15 cellular contexts compared by ENCODE assay signal in genomic region chr1:226967665-226968064, GRCh38. TPM values are rescaled to one million over a fixed set of nuclear protein-coding genes. Genes with fewer than 3 reads are reported as not detected.
A peak's percentile ranks its signal among the peaks of the same experiment; 100 is the strongest.
DNase-seq lines count a peak whose midpoint lies in the region; ATAC-seq and TF ChIP-seq lines count a peak whose summit lies in the region.
"Had no signal": no experiment of that assay in that cellular context is flagged by ENCODE, and none has a peak within 500 bp of the region (broad histone marks: within the 10 kb centered on the region; RNA-seq: fewer than 3 reads in every experiment).

No MANE protein-coding gene starts in this region.

- H3K4me3 ChIP-seq in GM23248 (no peak overlapping the region), SJCRH30 (no peak overlapping the region), fibroblast of lung (replicated peaks in 1 of 4; ENCODE audit: control extremely low read depth in 1 of 4, insufficient read depth in 1 of 4, low read depth in 3 of 4, low read length in 4 of 4) (no peak overlapping the region)
- H3K4me3 ChIP-seq: esophagus squamous epithelium had no signal

- H3K9me3 ChIP-seq in GM23248 (ENCODE audit: low read depth) (no peaks in the 10 kb centered on the region), SJCRH30 (replicated peaks) (no peaks in the 10 kb centered on the region), fibroblast of lung (ENCODE audit: control insufficient read depth, insufficient read depth, low read depth, low read length) (no peaks in the 10 kb centered on the region)

- H3F3A ChIP-seq in GM23248 (ENCODE audit: insufficient read depth), result no peaks in the 10 kb centered on the region

- peak; percentile 41 for DNase-seq in GM23248
- peak; percentile 47 to 62 for DNase-seq in SJCRH30
- peak; percentile 30 to 47 for DNase-seq in fibroblast of lung (ENCODE audit: low read depth in 2 of 2)
- peak; percentile 55 for DNase-seq in occipital lobe (lab: John Stamatoyannopoulos, UW)
- DNase-seq: activated CD8-positive, alpha-beta memory T cell treated with anti-CD3 and anti-CD28 coated beads for 24 hours; activated naive CD4-positive, alpha-beta T cell; CD4-positive, alpha-beta T cell; esophagus squamous epithelium; NCI-H1105 treated with DMSO at 0.1 percent for 48 hours; NCI-H526 treated with DMSO at 0.1 percent for 48 hours had no signal

- in situ Hi-C loops in GM23248 (cut with MboI), result no loop called here

- no peak overlapping the region for H3K4me2 ChIP-seq in GM23248 (ENCODE audit: unreplicated experiment)
- no peak overlapping the region for H3K4me2 ChIP-seq in fibroblast of lung (ENCODE audit: extremely low read depth, insufficient read depth, low read length)

- H3K79me2 ChIP-seq in GM23248 (ENCODE audit: insufficient read depth) (no peaks in the 10 kb centered on the region), fibroblast of lung (ENCODE audit: control insufficient read depth, insufficient read depth, low read length) (no peaks in the 10 kb centered on the region)

- no peaks in the 10 kb centered on the region for H3K9me2 ChIP-seq in GM23248 (ENCODE audit: insufficient read depth)

- H2AFZ ChIP-seq in GM23248 (no peak overlapping the region), fibroblast of lung (ENCODE audit: low read length) (no peak overlapping the region)

- no peaks in the 10 kb centered on the region for H3K27me3 ChIP-seq in GM23248 (replicated peaks; ENCODE audit: insufficient read depth)
- no peaks in the 10 kb centered on the region for H3K27me3 ChIP-seq in SJCRH30
- H3K27me3 ChIP-seq in fibroblast of lung (ENCODE audit: control insufficient read depth, insufficient read depth, low read length), result no peaks in the 10 kb centered on the region
- H3K27me3 ChIP-seq: esophagus squamous epithelium had no signal

- no peak overlapping the region for H3K27ac ChIP-seq in GM23248
- H3K27ac ChIP-seq in SJCRH30, result no peak overlapping the region
- H3K27ac ChIP-seq in fibroblast of lung (ENCODE audit: insufficient read depth, low read length), result no peak overlapping the region

- no peaks in the 10 kb centered on the region for H4K20me1 ChIP-seq in GM23248 (ENCODE audit: insufficient read depth)
- no peaks in the 10 kb centered on the region for H4K20me1 ChIP-seq in fibroblast of lung (ENCODE audit: control insufficient read depth, extremely low read depth, insufficient read depth, low read length)

- no peak for TF ChIP-seq CTCF in fibroblast of lung (conservative IDR thresholded peaks at IDR 0.05 in 1 of 2, IDR thresholded peaks at IDR 0.05 in 1 of 2; ENCODE audit: low read depth in 1 of 2, low read length in 2 of 2)

- 30 to 33% methylated on average over 3 of the region's 3 CpGs for WGBS in GM23248 (ENCODE audit: low coverage in 1 of 2, low lambda C conversion rate in 2 of 2, missing lambda C conversion rate in 2 of 2), 2 experiments

- no peak for ATAC-seq in GM18873 (IDR thresholded peaks at IDR 0.05; ENCODE audit: low FRiP score, unreplicated experiment)
- ATAC-seq in HG03469 (IDR thresholded peaks at IDR 0.05; ENCODE audit: unreplicated experiment), result no peak
- no peak for ATAC-seq in HG03354 (IDR thresholded peaks at IDR 0.05; ENCODE audit: poor library complexity, severe bottlenecking, unreplicated experiment)
- ATAC-seq in HG03342 (IDR thresholded peaks at IDR 0.05; ENCODE audit: unreplicated experiment), result no peak
- ATAC-seq: stimulated activated effector memory CD8-positive, alpha-beta T cell treated with anti-CD3 and anti-CD28 coated beads, Interleukin-12 subunit alpha, Interleukin-12 subunit beta, amount 100 ng/mL, for 72 hours had no signal

- no peak overlapping the region for H3K9ac ChIP-seq in GM23248
- no peak overlapping the region for H3K9ac ChIP-seq in fibroblast of lung (ENCODE audit: insufficient read depth, low read length)

- no peaks in the 10 kb centered on the region for H3K36me3 ChIP-seq in GM23248 (ENCODE audit: low read depth)
- H3K36me3 ChIP-seq in SJCRH30, result no peaks in the 10 kb centered on the region
- no peaks in the 10 kb centered on the region for H3K36me3 ChIP-seq in fibroblast of lung (ENCODE audit: control insufficient read depth, insufficient read depth, low read length)

- H3K4me1 ChIP-seq in GM23248 (ENCODE audit: insufficient read depth) (no peaks in the 10 kb centered on the region), SJCRH30 (no peaks in the 10 kb centered on the region), fibroblast of lung (ENCODE audit: control insufficient read depth, extremely low read depth, insufficient read depth, low read length) (no peaks in the 10 kb centered on the region)

RNA-seq across cellular contexts. Expression of gene COQ8A, which starts 27.6 kb away (rescaled TPM):
- 8.3 and 10.5 TPM in 2 replicates for total RNA-seq in GM23248 (2014; rRNA removed; shearing (Covaris generic))
- polyA plus RNA-seq in GM23248 (2016; fragmentation: Nextera tagmentation; extraction: Ambion mirVana), result 7.9 and 8.7 TPM in 2 replicates
- total RNA-seq in SJCRH30 (2014; rRNA removed; shearing (Covaris generic)), result 24.0 and 26.9 TPM in 2 replicates
- 19.3 and 19.7 TPM in 2 replicates for total RNA-seq in fibroblast of lung
- 3.8 and 4.5 TPM in 2 replicates for polyA plus RNA-seq in fibroblast of lung
- polyA plus RNA-seq in fibroblast of lung (2012), result 3.5 and 5.0 TPM in 2 replicates
- polyA minus RNA-seq in fibroblast of lung (ENCODE audit: low replicate concordance), result 6.4 and 7.0 TPM in 2 replicates
- 18.2 TPM for total RNA-seq in occipital lobe
